In genomic region chr22:42805016-42805997, GRCh38 we compare ENCODE assay signal across 8 cellular contexts. TPM values are rescaled to one million over a fixed set of nuclear protein-coding genes. Genes with fewer than 3 reads are reported as not detected.
A peak's percentile ranks its signal among the peaks of the same experiment; 100 is the strongest.
DNase-seq lines count a peak whose midpoint lies in the region; ATAC-seq, FAIRE-seq and TF ChIP-seq lines count a peak whose summit lies in the region.

No MANE protein-coding gene starts in this region.

- ATAC-seq in stimulated activated memory B cell treated with anti-CD40 and anti-IgM and Interleukin-4, amounts not matched to agents 10 μg/mL and 1 μg/mL and 100 μg/mL, for 72 hours, result no peak
- ATAC-seq in HG02970 (IDR thresholded peaks at IDR 0.05; ENCODE audit: low FRiP score, unreplicated experiment), result no peak
- ATAC-seq in GM21717 (IDR thresholded peaks at IDR 0.05; ENCODE audit: unreplicated experiment), result no peak

- peaks cover 58% of the 10 kb centered on the region for H3K36me3 Mint-ChIP-seq in stimulated activated memory B cell treated with anti-CD40 and anti-IgM and Interleukin-4, amounts not matched to agents 10 μg/mL and 1 μg/mL and 100 μg/mL, for 72 hours

- H2AFZ ChIP-seq in Karpas-422 (ENCODE audit: low read length), result no peak overlapping the region

- intact Hi-C loops in ascending aorta (cut with DNase I), result no loop called here
- intact Hi-C loops in kidney (cut with DNase I), result no loop called here

- H3K9ac ChIP-seq in HUES64 (ENCODE audit: low read depth, low read length) (0 out of 2 replicates have a peak overlapping the region, but pooled peaks have one; percentile 2), kidney (ENCODE audit: low read length in 2 of 2) (peak overlapping the region; percentile 9 to 14), Karpas-422 (ENCODE audit: low read length) (no peak overlapping the region)

- no peaks in the 10 kb centered on the region for H4K20me1 ChIP-seq in Karpas-422 (ENCODE audit: insufficient read depth, low read depth, low read length)

- TF ChIP-seq CTCF in ascending aorta (IDR thresholded peaks at IDR 0.05) (no peak), kidney (IDR thresholded peaks at IDR 0.05; ENCODE audit: borderline replicate concordance, extremely low read depth, insufficient read depth) (no peak)

- no peaks in the 10 kb centered on the region for H3K4me1 Mint-ChIP-seq in stimulated activated memory B cell treated with anti-CD40 and anti-IgM and Interleukin-4, amounts not matched to agents 10 μg/mL and 1 μg/mL and 100 μg/mL, for 72 hours

- H3K4me3 Mint-ChIP-seq in stimulated activated memory B cell treated with anti-CD40 and anti-IgM and Interleukin-4, amounts not matched to agents 10 μg/mL and 1 μg/mL and 100 μg/mL, for 72 hours, result no peak overlapping the region

- H3K9me3 Mint-ChIP-seq in stimulated activated memory B cell treated with anti-CD40 and anti-IgM and Interleukin-4, amounts not matched to agents 10 μg/mL and 1 μg/mL and 100 μg/mL, for 72 hours, result no peaks in the 10 kb centered on the region

- H3K9me2 ChIP-seq in Karpas-422 (replicated peaks; ENCODE audit: insufficient read depth, low read length), result no peaks in the 10 kb centered on the region

- H3K27me3 ChIP-seq in HUES64 (ENCODE audit: insufficient read depth, low read length) (no peaks in the 10 kb centered on the region), ascending aorta (no peaks in the 10 kb centered on the region), Karpas-422 (ENCODE audit: low read length) (no peaks in the 10 kb centered on the region)

- H3K4me3 ChIP-seq in HUES64 (ENCODE audit: low read length) (no peak overlapping the region), ascending aorta (peak overlapping the region in 1 of 2 donors; percentile 7), kidney (ENCODE audit: low read length in 2 of 2) (no peak overlapping the region), Karpas-422 (ENCODE audit: low read length) (no peak overlapping the region)

- H3K4me1 ChIP-seq in HUES64 (ENCODE audit: insufficient read depth, low read length), result peaks cover 9% of the 10 kb centered on the region
- H3K4me1 ChIP-seq in ascending aorta, result peaks cover 9 to 22% of the 10 kb centered on the region in 2 donors
- peaks cover 7 to 8% of the 10 kb centered on the region in 2 donors for H3K4me1 ChIP-seq in kidney (ENCODE audit: control insufficient read depth in 1 of 2, insufficient read depth in 1 of 2, low read depth in 1 of 2, low read length in 2 of 2)
- H3K4me1 ChIP-seq in Karpas-422 (ENCODE audit: low read length), result no peaks in the 10 kb centered on the region

- no peaks in the 10 kb centered on the region for H3K9me3 ChIP-seq in HUES64 (ENCODE audit: insufficient read depth, low read depth, low read length)
- H3K9me3 ChIP-seq in ascending aorta, result no peaks in the 10 kb centered on the region
- no peaks in the 10 kb centered on the region for H3K9me3 ChIP-seq in kidney (ENCODE audit: control insufficient read depth in 1 of 2, low read length in 2 of 2)
- no peaks in the 10 kb centered on the region for H3K9me3 ChIP-seq in Karpas-422 (ENCODE audit: low read length)

- peak overlapping the region; percentile 47 for H3K27ac Mint-ChIP-seq in stimulated activated memory B cell treated with anti-CD40 and anti-IgM and Interleukin-4, amounts not matched to agents 10 μg/mL and 1 μg/mL and 100 μg/mL, for 72 hours

- DNase-seq in ascending aorta (ENCODE audit: low spot score in 2 of 2), result peak in 1 of 2 donors; percentile 77
- peak; percentile 89 for DNase-seq in kidney
- DNase-seq in AG20443 (ENCODE audit: low spot score), result no peak
- DNase-seq in Karpas-422, result no peak

- H3K36me3 ChIP-seq in HUES64 (ENCODE audit: insufficient read depth, low read length), result peaks cover 12% of the 10 kb centered on the region
- H3K36me3 ChIP-seq in ascending aorta, result peaks cover 66 to 77% of the 10 kb centered on the region in 2 donors
- peaks cover 23 to 39% of the 10 kb centered on the region in 2 donors for H3K36me3 ChIP-seq in kidney (ENCODE audit: control insufficient read depth in 1 of 2, insufficient read depth in 2 of 2, low read length in 2 of 2)
- H3K36me3 ChIP-seq in Karpas-422 (ENCODE audit: insufficient read depth, low read length), result no peaks in the 10 kb centered on the region

- no peak for FAIRE-seq in kidney (lab: Jason Lieb, UNC)

- no peaks in the 10 kb centered on the region for H3K27me3 Mint-ChIP-seq in stimulated activated memory B cell treated with anti-CD40 and anti-IgM and Interleukin-4, amounts not matched to agents 10 μg/mL and 1 μg/mL and 100 μg/mL, for 72 hours

- H3K4me2 ChIP-seq in Karpas-422 (ENCODE audit: low read depth, low read length, poor library complexity, severe bottlenecking), result no peak overlapping the region

- H3K79me2 ChIP-seq in Karpas-422 (ENCODE audit: low read length), result no peaks in the 10 kb centered on the region

- WGBS in HUES64, result 77% methylated on average over 13 of the region's 13 CpGs

- peak overlapping the region; percentile 45; the same call in 1 of the 2 replicates for H3K27ac ChIP-seq in HUES64 (ENCODE audit: low read depth, low read length)
- H3K27ac ChIP-seq in ascending aorta, result peak overlapping the region; percentile 85 to 87
- peak overlapping the region; percentile 74 to 82 for H3K27ac ChIP-seq in kidney (ENCODE audit: low read depth in 2 of 2, low read length in 2 of 2)
- H3K27ac ChIP-seq in Karpas-422 (ENCODE audit: low read length), result no peak overlapping the region

RNA-seq across cellular contexts. Expression of gene ARFGAP3, which starts 51.8 kb away (rescaled TPM):
- polyA plus RNA-seq in HUES64 (2013, experiment 1 of 2), result 10.7 TPM
- polyA plus RNA-seq in HUES64 (2013, experiment 2 of 2), result 16.4 TPM
- total RNA-seq in ascending aorta (21.6 TPM), kidney (97.3 TPM)
- 29.9 TPM for polyA plus RNA-seq in kidney (ENCODE audit: insufficient read depth, low read depth, low replicate concordance)
- total RNA-seq in Karpas-422 (2014; rRNA removed; shearing (Covaris generic); ENCODE audit: low replicate concordance), result 20.0 and 26.1 TPM in 2 replicates
